Comparison of ENCODE assay signal across 1 cellular context in genomic region chr21:31334648-31335121, GRCh38.
TF ChIP-seq lines count a peak whose summit lies in the region.

No MANE protein-coding gene starts in this region.

TF ChIP-seq in HEK293, 187 proteins besides CTCF, POLR2A, EP300 and RAD21 (continued from another document):
- TF ChIP-seq, protein P1, sequence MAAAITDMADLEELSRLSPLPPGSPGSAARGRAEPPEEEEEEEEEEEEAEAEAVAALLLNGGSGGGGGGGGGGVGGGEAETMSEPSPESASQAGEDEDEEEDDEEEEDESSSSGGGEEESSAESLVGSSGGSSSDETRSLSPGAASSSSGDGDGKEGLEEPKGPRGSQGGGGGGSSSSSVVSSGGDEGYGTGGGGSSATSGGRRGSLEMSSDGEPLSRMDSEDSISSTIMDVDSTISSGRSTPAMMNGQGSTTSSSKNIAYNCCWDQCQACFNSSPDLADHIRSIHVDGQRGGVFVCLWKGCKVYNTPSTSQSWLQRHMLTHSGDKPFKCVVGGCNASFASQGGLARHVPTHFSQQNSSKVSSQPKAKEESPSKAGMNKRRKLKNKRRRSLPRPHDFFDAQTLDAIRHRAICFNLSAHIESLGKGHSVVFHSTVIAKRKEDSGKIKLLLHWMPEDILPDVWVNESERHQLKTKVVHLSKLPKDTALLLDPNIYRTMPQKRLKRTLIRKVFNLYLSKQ (tag by site-specific recombination; IDR thresholded peaks at IDR 0.05; ENCODE audit: borderline replicate concordance) = no peak
- TF ChIP-seq FEZF1 (tag by site-specific recombination; IDR thresholded peaks at IDR 0.05) (peak; percentile 34; the same call in 1 of the 2 replicates), BCL11B (tag by site-specific recombination; IDR thresholded peaks at IDR 0.05; ENCODE audit: low read depth) (no peak), ZBTB1 (tag by site-specific recombination; IDR thresholded peaks at IDR 0.05) (no peak)
- TF ChIP-seq, protein P2, sequence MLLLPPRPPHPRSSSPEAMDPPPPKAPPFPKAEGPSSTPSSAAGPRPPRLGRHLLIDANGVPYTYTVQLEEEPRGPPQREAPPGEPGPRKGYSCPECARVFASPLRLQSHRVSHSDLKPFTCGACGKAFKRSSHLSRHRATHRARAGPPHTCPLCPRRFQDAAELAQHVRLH (tag by site-specific recombination; IDR thresholded peaks at IDR 0.05) = no peak
